In the genomic region with DNA sequence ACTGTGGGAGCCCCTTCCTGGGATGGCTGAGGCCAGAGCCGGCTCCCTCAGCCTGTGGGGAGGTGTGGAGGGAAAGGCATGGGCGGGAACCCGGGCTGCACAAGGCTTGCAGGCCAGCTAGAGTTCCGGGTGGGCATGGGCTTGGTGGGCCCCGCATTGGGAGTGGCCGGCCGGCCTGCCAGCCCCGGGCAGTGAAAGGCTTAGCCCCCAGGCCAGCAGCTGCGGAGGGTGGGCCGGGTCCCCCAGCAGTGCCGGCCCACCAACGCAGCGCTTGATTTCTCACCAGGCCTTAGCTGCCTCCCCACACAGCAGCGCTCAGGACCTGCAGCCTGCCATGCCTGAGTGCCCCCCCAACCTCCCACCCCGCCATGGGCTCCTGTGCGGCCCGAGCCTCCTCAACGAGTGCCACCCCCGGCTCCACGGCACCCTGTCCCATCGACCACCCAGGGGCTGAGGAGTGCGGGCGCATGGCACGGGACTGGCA, we compare ENCODE assay signal across 32 cellular contexts.
"Had no signal": no experiment of that assay in that cellular context is flagged by ENCODE, and none has a peak within 500 bp of the region (broad histone marks: within the 10 kb centered on the region; RNA-seq: fewer than 3 reads in every experiment).

No MANE protein-coding gene starts in this region.

- H3K27me3 ChIP-seq: brain microvascular endothelial cell, SJCRH30 had no signal

- H3K36me3 ChIP-seq: brain microvascular endothelial cell, SJCRH30, WERI-Rb-1 had no signal

- H3K9me3 ChIP-seq: SJCRH30 had no signal

- H3K4me1 ChIP-seq: SJCRH30 had no signal

- H3K27ac ChIP-seq: brain microvascular endothelial cell, RWPE1, SJCRH30, SK-N-MC, WERI-Rb-1 had no signal

- ATAC-seq: activated CD8-positive, alpha-beta memory T cell treated with anti-CD3 and anti-CD28 coated beads, Interleukin-2, amount 10 ng/mL, durations not matched to agents 7 days and 5 days; activated naive CD8-positive, alpha-beta T cell treated with anti-CD3 and anti-CD28 coated beads, Interleukin-2, amount 50 U/mL, for 24 hours; PC-3 had no signal

- DNase-seq: activated CD4-positive, alpha-beta memory T cell treated with anti-CD3 and anti-CD28 coated beads, Interleukin-2, amount 10 ng/mL, durations not matched to agents 7 days and 5 days; activated CD4-positive, alpha-beta T cell treated with anti-CD3 and anti-CD28 coated beads for 1 hour; activated CD4-positive, alpha-beta T cell treated with anti-CD3 and anti-CD28 coated beads for 48 hours; activated CD4-positive, CD25-positive, alpha-beta regulatory T cell; activated CD8-positive, alpha-beta memory T cell treated with anti-CD3 and anti-CD28 coated beads for 24 hours; activated CD8-positive, alpha-beta memory T cell treated with anti-CD3 and anti-CD28 coated beads, Interleukin-2, amount 10 ng/mL, durations not matched to agents 7 days and 5 days; activated CD8-positive, alpha-beta memory T cell treated with anti-CD3 and anti-CD28 coated beads, Interleukin-2, amount 50 U/mL, for 48 hours; activated effector memory CD4-positive, alpha-beta T cell treated with Interleukin-2 at 50 U/mL for 16 hours; activated naive CD4-positive, alpha-beta T cell treated with anti-CD3 and anti-CD28 coated beads for 36 hours; activated naive CD8-positive, alpha-beta T cell treated with anti-CD3 and anti-CD28 coated beads, Interleukin-2, amount 50 U/mL, for 24 hours; activated T-cell treated with anti-CD3 and anti-CD28 coated beads, Interleukin-2, amount 50 U/mL, for 48 hours; anterior cingulate cortex; brain microvascular endothelial cell; KG1; NCI-H1092 treated with DMSO at 0.1 percent for 48 hours; NCI-H1417; NCI-H146; NCI-H187; NCI-H2029 treated with DMSO at 0.1 percent for 48 hours; NCI-H2107; NCI-H2171; NCI-H510A; NCI-H526; NCI-H748 treated with DMSO at 0.1 percent for 48 hours; NK-92 treated with Interleukin-12 subunit alpha and Interleukin-12 subunit beta, amount 100 ng/mL, for 24 hours; PC-3; SHP77; SJCRH30; T1000; WERI-Rb-1 had no signal

- H3K4me3 ChIP-seq: SJCRH30, SK-N-MC had no signal
